ENCODE assay signal across 9 cellular contexts in the genomic region with DNA sequence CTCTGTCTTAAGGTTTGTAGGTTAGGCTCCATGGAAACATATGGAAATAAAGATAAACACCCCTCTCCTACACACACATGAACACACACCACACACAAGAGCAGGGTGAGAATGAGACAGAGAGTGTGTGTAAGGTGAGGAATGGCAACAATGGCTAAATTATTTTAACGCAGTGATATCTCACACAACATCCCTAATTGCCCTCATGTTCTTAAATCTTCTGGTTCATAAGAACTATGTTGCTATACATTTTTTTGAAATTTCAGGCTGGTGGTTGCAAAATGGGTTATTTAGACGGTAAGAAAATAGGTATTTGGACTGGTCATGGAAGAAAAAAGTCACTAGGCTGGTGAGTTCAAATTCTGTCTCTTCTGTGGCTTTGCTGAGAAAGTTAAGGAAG.
"Had no signal": no experiment of that assay in that cellular context is flagged by ENCODE, and none has a peak within 500 bp of the region (broad histone marks: within the 10 kb centered on the region; RNA-seq: fewer than 3 reads in every experiment).

No MANE protein-coding gene starts in this region.

- H3K27ac ChIP-seq: GM23248, KMS-11 had no signal

- H3K4me1 ChIP-seq: HAP-1 had no signal

- H3K36me3 ChIP-seq: HAP-1 had no signal

- H3K4me3 Mint-ChIP-seq: HFFc6 had no signal

- ATAC-seq: HCT116 had no signal

- H3K4me1 Mint-ChIP-seq: IgD-negative memory B cell had no signal

- H3K27me3 Mint-ChIP-seq: IgD-negative memory B cell had no signal

- H3K27ac Mint-ChIP-seq: HFFc6, IgD-negative memory B cell had no signal

- H3K4me3 ChIP-seq: GM23248, HAP-1 had no signal

- DNase-seq: GM23248, GOT3, H7, HFFc6, KBM-7 had no signal
